1 cellular context compared by ENCODE assay signal in the genomic region with DNA sequence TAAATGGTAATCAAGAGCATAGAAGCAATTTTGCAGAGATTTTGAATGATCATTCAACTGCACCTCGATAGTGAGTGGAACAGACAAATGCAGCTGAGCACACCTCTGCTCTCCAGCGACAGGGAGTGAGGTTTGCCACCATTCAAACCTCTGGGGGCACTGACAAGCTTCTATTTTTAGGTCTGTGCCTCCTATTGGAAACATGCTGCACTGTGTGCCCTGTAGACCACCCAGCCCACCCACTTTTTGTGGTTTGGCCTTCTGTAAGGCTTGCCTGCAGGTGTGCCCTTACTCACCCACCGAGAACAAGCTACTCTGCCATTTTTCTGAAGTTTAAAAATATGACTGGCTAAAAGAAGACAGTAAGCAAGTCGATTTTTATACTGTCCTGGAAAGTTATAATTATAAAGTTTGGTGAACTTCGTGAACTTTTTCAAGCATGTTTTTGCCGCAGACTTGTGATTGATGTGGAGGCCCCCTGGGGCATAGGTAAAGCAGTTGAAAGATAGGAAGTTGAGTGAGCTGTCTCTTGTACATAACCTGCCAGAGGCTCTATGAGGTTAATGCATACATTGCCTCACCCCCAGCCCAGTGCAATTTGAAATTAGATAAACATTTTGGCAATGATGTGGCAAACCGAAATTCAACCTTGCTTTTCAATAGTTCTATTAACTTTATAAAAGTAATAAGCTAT.
TF ChIP-seq lines count a peak whose summit lies in the region.

No MANE protein-coding gene starts in this region.

TF ChIP-seq in HEK293T, 16 proteins besides CTCF, POLR2A, EP300 and RAD21:
- TF ChIP-seq FOXA1 (IDR thresholded peaks at IDR 0.05), result no peak
- TF ChIP-seq PKNOX1 (IDR thresholded peaks at IDR 0.05), result peak; percentile 32; the same call in 1 of the 2 replicates
- TF ChIP-seq ZNF384 (IDR thresholded peaks at IDR 0.05), result no peak
